In the genomic region with DNA sequence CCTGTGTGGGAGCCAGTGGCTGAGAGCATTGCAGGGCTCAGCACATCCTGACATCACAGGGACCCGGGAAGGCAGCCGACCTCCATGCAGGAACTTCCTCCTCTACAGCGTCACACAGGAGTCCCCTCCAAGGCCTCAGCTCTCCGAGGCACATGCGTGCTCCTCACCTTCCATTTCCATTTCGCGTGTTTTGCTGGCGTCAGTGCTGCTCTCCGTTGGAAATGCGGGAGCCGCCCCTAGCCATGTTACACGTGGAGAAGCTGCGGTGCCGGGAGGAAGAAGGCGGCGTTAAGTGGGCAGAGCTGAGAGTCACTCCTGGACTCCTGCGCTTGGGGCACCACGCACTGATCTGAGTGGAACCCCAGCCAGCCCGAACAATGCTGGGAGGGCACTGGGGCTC, we compare ENCODE assay signal across 24 cellular contexts. TPM values are rescaled to one million over a fixed set of nuclear protein-coding genes. Genes with fewer than 3 reads are reported as not detected.
DNase-seq lines count a peak whose midpoint lies in the region; ATAC-seq, FAIRE-seq and TF ChIP-seq lines count a peak whose summit lies in the region.
"Had no signal": no experiment of that assay in that cellular context is flagged by ENCODE, and none has a peak within 500 bp of the region (broad histone marks: within the 10 kb centered on the region; RNA-seq: fewer than 3 reads in every experiment).

No MANE protein-coding gene starts in this region.

- TF ChIP-seq POLR2A in esophagus muscularis mucosa (IDR thresholded peaks at IDR 0.05; ENCODE audit: low read depth) (no peak), suprapubic skin (IDR thresholded peaks at IDR 0.05) (no peak)

- H3K4me1 ChIP-seq in esophagus muscularis mucosa (peaks cover 11 to 19% (median 17%) of the 10 kb centered on the region in 4 donors), suprapubic skin (peaks cover 7% of the 10 kb centered on the region), pancreas (no peaks in the 10 kb centered on the region), BE2C (peaks cover 19% of the 10 kb centered on the region)

- no peak overlapping the region for H3K4me3 Mint-ChIP-seq in nephron
- H3K4me3 Mint-ChIP-seq: activated CD8-positive, alpha-beta memory T cell treated with anti-CD3 and anti-CD28 coated beads, Interleukin-2, amount 10 ng/mL, durations not matched to agents 7 days and 5 days; central memory CD8-positive, alpha-beta T cell; mesothelial cell of epicardium; neural crest cell; T-helper 17 cell had no signal

- no peak for DNase-seq in brain microvascular endothelial cell
- DNase-seq in esophagus muscularis mucosa (ENCODE audit: extremely low spot score) = no peak
- DNase-seq in suprapubic skin (ENCODE audit: low spot score in 2 of 2) = no peak
- no peak for DNase-seq in pancreas
- no peak for DNase-seq in BE2C
- DNase-seq in mesenteric fat pad (ENCODE audit: low spot score) = no peak
- DNase-seq: activated CD4-positive, alpha-beta T cell treated with anti-CD3 and anti-CD28 coated beads for 4 hours; activated CD8-positive, alpha-beta memory T cell treated with anti-CD3 and anti-CD28 coated beads, Interleukin-2, amount 10 ng/mL, durations not matched to agents 7 days and 5 days; activated naive CD4-positive, alpha-beta T cell treated with anti-CD3 and anti-CD28 coated beads, Interleukin-2, amount 50 U/mL, for 16 hours; DMS 273 treated with DMSO at 0.1 percent for 48 hours; effector CD8-positive, alpha-beta T cell; erythroblast; NCI-H2107; NK-92 treated with Interleukin-12 subunit alpha and Interleukin-12 subunit beta, amount 100 ng/mL, for 24 hours; retina; T-helper 17 cell had no signal

- peaks cover 37% of the 10 kb centered on the region for H3K4me1 Mint-ChIP-seq in nephron
- H3K4me1 Mint-ChIP-seq: activated CD8-positive, alpha-beta memory T cell treated with anti-CD3 and anti-CD28 coated beads, Interleukin-2, amount 10 ng/mL, durations not matched to agents 7 days and 5 days; central memory CD8-positive, alpha-beta T cell; neural crest cell had no signal

- no peaks in the 10 kb centered on the region for H3K27me3 ChIP-seq in brain microvascular endothelial cell (replicated peaks)
- H3K27me3 ChIP-seq in esophagus muscularis mucosa = no peaks in the 10 kb centered on the region
- H3K27me3 ChIP-seq in suprapubic skin = no peaks in the 10 kb centered on the region
- H3K27me3 ChIP-seq in pancreas = no peaks in the 10 kb centered on the region
- H3K27me3 ChIP-seq in BE2C = no peaks in the 10 kb centered on the region

- peak overlapping the region in 2 of 3 experiments; percentile 11 to 59 for H3K27ac Mint-ChIP-seq in nephron
- H3K27ac Mint-ChIP-seq: activated CD8-positive, alpha-beta memory T cell treated with anti-CD3 and anti-CD28 coated beads, Interleukin-2, amount 10 ng/mL, durations not matched to agents 7 days and 5 days; T-helper 17 cell had no signal

- no peak overlapping the region for H3K4me3 ChIP-seq in brain microvascular endothelial cell (ENCODE audit: low read depth, low read length)
- H3K4me3 ChIP-seq in esophagus muscularis mucosa = peak overlapping the region in 3 of 4 donors; percentile 5 to 40 (median 30)
- H3K4me3 ChIP-seq in suprapubic skin = no peak overlapping the region
- H3K4me3 ChIP-seq in pancreas = no peak overlapping the region
- no peak overlapping the region for H3K4me3 ChIP-seq in BE2C (ENCODE audit: low read depth, low read length)
- H3K4me3 ChIP-seq: SK-N-MC had no signal

- no peaks in the 10 kb centered on the region for H3K36me3 Mint-ChIP-seq in nephron (ENCODE audit: low read depth)
- H3K36me3 Mint-ChIP-seq: activated CD8-positive, alpha-beta memory T cell treated with anti-CD3 and anti-CD28 coated beads, Interleukin-2, amount 10 ng/mL, durations not matched to agents 7 days and 5 days had no signal

- peaks cover 4% of the 10 kb centered on the region for H3K27me3 Mint-ChIP-seq in nephron (ENCODE audit: low read depth)
- H3K27me3 Mint-ChIP-seq: activated CD8-positive, alpha-beta memory T cell treated with anti-CD3 and anti-CD28 coated beads, Interleukin-2, amount 10 ng/mL, durations not matched to agents 7 days and 5 days; central memory CD8-positive, alpha-beta T cell; T-helper 17 cell had no signal

- intact Hi-C loops in esophagus muscularis mucosa (cut with DNase I) = no loop called here
- intact Hi-C loops in pancreas (cut with DNase I) = no loop called here

- no peaks in the 10 kb centered on the region for H3K36me3 ChIP-seq in brain microvascular endothelial cell (replicated peaks)
- no peaks in the 10 kb centered on the region for H3K36me3 ChIP-seq in esophagus muscularis mucosa
- no peaks in the 10 kb centered on the region for H3K36me3 ChIP-seq in suprapubic skin
- no peaks in the 10 kb centered on the region for H3K36me3 ChIP-seq in pancreas
- H3K36me3 ChIP-seq in BE2C = no peaks in the 10 kb centered on the region

- H3K9me3 ChIP-seq in esophagus muscularis mucosa (no peaks in the 10 kb centered on the region), suprapubic skin (no peaks in the 10 kb centered on the region), pancreas (no peaks in the 10 kb centered on the region), BE2C (no peaks in the 10 kb centered on the region; the same call in 1 of the 2 replicates)

- H3K9me3 Mint-ChIP-seq in nephron = peaks cover 3% of the 10 kb centered on the region
- H3K9me3 Mint-ChIP-seq: central memory CD8-positive, alpha-beta T cell; neural crest cell had no signal

- in situ Hi-C loops in brain microvascular endothelial cell (cut with HindIII; ENCODE audit: low pct_ligation_motif_present, low sequenced_read_pairs) = no loop called here

- H3K27ac ChIP-seq in brain microvascular endothelial cell (peak overlapping the region; percentile 86), esophagus muscularis mucosa (replicated peaks in 1 of 4) (peak overlapping the region; percentile 76 to 86 (median 82)), suprapubic skin (peak overlapping the region; percentile 27), pancreas (peak overlapping the region in 1 of 4 donors; percentile 14)
- H3K27ac ChIP-seq: SK-N-MC had no signal

- ATAC-seq in HG02885 (IDR thresholded peaks at IDR 0.05; ENCODE audit: poor library complexity, unreplicated experiment) (no peak), pancreas (no peak)
- ATAC-seq: activated CD8-positive, alpha-beta memory T cell treated with anti-CD3 and anti-CD28 coated beads, Interleukin-2, amount 10 ng/mL, durations not matched to agents 7 days and 5 days; HCT116; T-helper 17 cell had no signal

- 81% methylated on average over 19 of the region's 19 CpGs for WGBS in esophagus muscularis mucosa
- 91% methylated on average over 19 of the region's 19 CpGs for WGBS in suprapubic skin
- 89 to 91% methylated on average over 19 of the region's 19 CpGs for WGBS in pancreas, 2 donors

- FAIRE-seq in pancreas (lab: Jason Lieb, UNC) = no peak
- FAIRE-seq: G401.6 had no signal

- no peak for TF ChIP-seq CTCF in brain microvascular endothelial cell (IDR thresholded peaks at IDR 0.05; ENCODE audit: low read depth, low read length, missing control alignments)
- TF ChIP-seq CTCF in esophagus muscularis mucosa (IDR thresholded peaks at IDR 0.05) = no peak
- no peak for TF ChIP-seq CTCF in nephron (IDR thresholded peaks at IDR 0.05; ENCODE audit: unreplicated experiment in 3 of 3)
- TF ChIP-seq CTCF in suprapubic skin (IDR thresholded peaks at IDR 0.05) = no peak
- TF ChIP-seq CTCF in pancreas (IDR thresholded peaks at IDR 0.05) = no peak
- TF ChIP-seq CTCF in BE2C (IDR thresholded peaks at IDR 0.05; ENCODE audit: low read depth, low read length) = no peak

- TF ChIP-seq EP300 in esophagus muscularis mucosa (IDR thresholded peaks at IDR 0.05) (no peak), suprapubic skin (IDR thresholded peaks at IDR 0.05) (no peak)

RNA-seq across cellular contexts. Expression of a gene that starts 25.2 kb away (rescaled TPM):
- total RNA-seq in esophagus muscularis mucosa (100 to 1,000 TPM; 230 to 568 (median 289) TPM), suprapubic skin (100 to 1,000 TPM in 1 of 4 donors, 10 to 100 TPM in 3; 54.9 to 109 (median 63.4) TPM), pancreas (10 to 100 TPM in 4 of 6 donors, 1 to 10 TPM in 2; 4.1 to 40.2 (median 18.2) TPM), mesenteric fat pad (256 TPM)
- polyA plus RNA-seq in pancreas = 10 to 100 TPM in 1 of 2 donors, 1 to 10 TPM in 1; 6.7 to 11.5 TPM
- polyA plus RNA-seq in BE2C (2012; ENCODE audit: insufficient read depth, insufficient read length, low read depth) = 0.52 TPM
- total RNA-seq: activated CD8-positive, alpha-beta memory T cell treated with anti-CD3 and anti-CD28 coated beads, Interleukin-2, amount 10 ng/mL, durations not matched to agents 7 days and 5 days had no signal

Comparison
In these comparisons a context has a peak if more than half of its experiments do, and no peak if none do; other contexts are left out.
1. H3K4me3 ChIP-seq: peak in esophagus muscularis mucosa (3 of 4); none in brain microvascular endothelial cell (single experiment), suprapubic skin (single experiment), pancreas (0 of 4) and BE2C (single experiment).